1 cellular context compared by ENCODE assay signal in the genomic region with DNA sequence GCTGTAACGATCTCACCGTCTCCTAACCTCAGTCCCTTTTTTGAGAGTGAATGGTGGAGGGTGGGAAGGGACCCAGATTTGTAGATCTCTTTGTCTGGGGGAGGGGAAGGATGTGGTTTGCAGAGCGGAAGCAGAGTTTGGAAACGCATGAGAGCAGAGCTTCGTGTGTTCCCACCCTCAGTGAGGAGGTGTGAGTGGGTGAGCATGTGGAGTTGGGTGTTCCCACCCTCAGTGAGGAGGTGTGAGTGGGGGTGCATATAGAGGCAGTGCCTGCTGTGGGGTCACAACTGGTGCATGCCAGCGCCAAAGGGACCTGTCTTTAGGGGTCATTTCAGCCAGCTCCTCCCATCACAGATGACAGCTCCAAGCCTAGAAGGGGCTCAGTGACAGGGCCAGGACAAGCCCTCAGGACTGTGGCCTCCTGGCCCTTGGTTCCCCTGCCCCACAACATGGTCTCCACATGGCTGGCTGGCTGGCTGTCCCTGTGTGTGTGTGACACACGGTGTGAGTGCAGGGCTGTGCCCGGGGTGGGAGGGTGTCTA.
TF ChIP-seq lines count a peak whose summit lies in the region.

No MANE protein-coding gene starts in this region.

TF ChIP-seq in HepG2, 621 proteins besides CTCF, POLR2A, EP300 and RAD21 (continues in another document):
- TF ChIP-seq MEIS2 (CRISPR knock-in tag; IDR thresholded peaks at IDR 0.05) (no peak), XBP1 (CRISPR knock-in tag; IDR thresholded peaks at IDR 0.05) (no peak), SRY (CRISPR knock-in tag; IDR thresholded peaks at IDR 0.05) (no peak), HNRNPLL (IDR thresholded peaks at IDR 0.05; ENCODE audit: low read depth, low read length, poor library complexity, severe bottlenecking) (no peak), MEIS1 (CRISPR knock-in tag; IDR thresholded peaks at IDR 0.05; ENCODE audit: borderline replicate concordance) (no peak), MAFG (CRISPR knock-in tag; IDR thresholded peaks at IDR 0.05) (no peak), ZNF33B (CRISPR knock-in tag; IDR thresholded peaks at IDR 0.05) (no peak), DR1 (CRISPR knock-in tag; IDR thresholded peaks at IDR 0.05) (no peak), SATB2 (CRISPR knock-in tag; IDR thresholded peaks at IDR 0.05) (no peak), ZNF672 (CRISPR knock-in tag; IDR thresholded peaks at IDR 0.05) (no peak), ATF1 (CRISPR knock-in tag; IDR thresholded peaks at IDR 0.05) (no peak), ZSCAN29 (CRISPR knock-in tag; conservative IDR thresholded peaks at IDR 0.05) (no peak), NR1H2 (CRISPR knock-in tag; IDR thresholded peaks at IDR 0.05; ENCODE audit: borderline replicate concordance, low read depth) (no peak), NFE2L2 (IDR thresholded peaks at IDR 0.05; ENCODE audit: low read length) (no peak), ZSCAN31 (CRISPR knock-in tag; IDR thresholded peaks at IDR 0.05; ENCODE audit: low read depth) (no peak), NR3C1 (CRISPR knock-in tag; IDR thresholded peaks at IDR 0.05) (no peak), YY1 (IDR thresholded peaks at IDR 0.05; ENCODE audit: insufficient read depth, insufficient replicate concordance, low read depth, low read length) (no peak), HOXA5 (CRISPR knock-in tag; IDR thresholded peaks at IDR 0.05) (no peak), ZNF30 (CRISPR knock-in tag; IDR thresholded peaks at IDR 0.05) (no peak), BORCS8-MEF2B (CRISPR knock-in tag; IDR thresholded peaks at IDR 0.05) (0 out of 2 replicates have a peak, but pooled peaks have one; percentile 8), ZNF83 (CRISPR knock-in tag; IDR thresholded peaks at IDR 0.05; ENCODE audit: borderline replicate concordance) (no peak)
- TF ChIP-seq, protein P1, sequence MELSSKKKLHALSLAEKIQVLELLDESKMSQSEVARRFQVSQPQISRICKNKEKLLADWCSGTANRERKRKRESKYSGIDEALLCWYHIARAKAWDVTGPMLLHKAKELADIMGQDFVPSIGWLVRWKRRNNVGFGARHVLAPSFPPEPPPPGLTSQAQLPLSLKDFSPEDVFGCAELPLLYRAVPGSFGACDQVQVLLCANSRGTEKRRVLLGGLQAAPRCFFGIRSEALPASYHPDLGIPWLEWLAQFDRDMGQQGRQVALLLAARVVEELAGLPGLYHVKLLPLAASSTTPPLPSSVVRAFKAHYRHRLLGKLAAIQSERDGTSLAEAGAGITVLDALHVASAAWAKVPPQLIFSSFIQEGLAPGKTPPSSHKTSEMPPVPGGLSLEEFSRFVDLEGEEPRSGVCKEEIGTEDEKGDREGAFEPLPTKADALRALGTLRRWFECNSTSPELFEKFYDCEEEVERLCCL (CRISPR knock-in tag; IDR thresholded peaks at IDR 0.05; ENCODE audit: borderline replicate concordance), result no peak
- TF ChIP-seq, protein P2, sequence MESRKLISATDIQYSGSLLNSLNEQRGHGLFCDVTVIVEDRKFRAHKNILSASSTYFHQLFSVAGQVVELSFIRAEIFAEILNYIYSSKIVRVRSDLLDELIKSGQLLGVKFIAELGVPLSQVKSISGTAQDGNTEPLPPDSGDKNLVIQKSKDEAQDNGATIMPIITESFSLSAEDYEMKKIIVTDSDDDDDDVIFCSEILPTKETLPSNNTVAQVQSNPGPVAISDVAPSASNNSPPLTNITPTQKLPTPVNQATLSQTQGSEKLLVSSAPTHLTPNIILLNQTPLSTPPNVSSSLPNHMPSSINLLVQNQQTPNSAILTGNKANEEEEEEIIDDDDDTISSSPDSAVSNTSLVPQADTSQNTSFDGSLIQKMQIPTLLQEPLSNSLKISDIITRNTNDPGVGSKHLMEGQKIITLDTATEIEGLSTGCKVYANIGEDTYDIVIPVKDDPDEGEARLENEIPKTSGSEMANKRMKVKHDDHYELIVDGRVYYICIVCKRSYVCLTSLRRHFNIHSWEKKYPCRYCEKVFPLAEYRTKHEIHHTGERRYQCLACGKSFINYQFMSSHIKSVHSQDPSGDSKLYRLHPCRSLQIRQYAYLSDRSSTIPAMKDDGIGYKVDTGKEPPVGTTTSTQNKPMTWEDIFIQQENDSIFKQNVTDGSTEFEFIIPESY (CRISPR knock-in tag; IDR thresholded peaks at IDR 0.05), result 0 out of 2 replicates have a peak, but pooled peaks have one; percentile 1
- TF ChIP-seq, protein P3, sequence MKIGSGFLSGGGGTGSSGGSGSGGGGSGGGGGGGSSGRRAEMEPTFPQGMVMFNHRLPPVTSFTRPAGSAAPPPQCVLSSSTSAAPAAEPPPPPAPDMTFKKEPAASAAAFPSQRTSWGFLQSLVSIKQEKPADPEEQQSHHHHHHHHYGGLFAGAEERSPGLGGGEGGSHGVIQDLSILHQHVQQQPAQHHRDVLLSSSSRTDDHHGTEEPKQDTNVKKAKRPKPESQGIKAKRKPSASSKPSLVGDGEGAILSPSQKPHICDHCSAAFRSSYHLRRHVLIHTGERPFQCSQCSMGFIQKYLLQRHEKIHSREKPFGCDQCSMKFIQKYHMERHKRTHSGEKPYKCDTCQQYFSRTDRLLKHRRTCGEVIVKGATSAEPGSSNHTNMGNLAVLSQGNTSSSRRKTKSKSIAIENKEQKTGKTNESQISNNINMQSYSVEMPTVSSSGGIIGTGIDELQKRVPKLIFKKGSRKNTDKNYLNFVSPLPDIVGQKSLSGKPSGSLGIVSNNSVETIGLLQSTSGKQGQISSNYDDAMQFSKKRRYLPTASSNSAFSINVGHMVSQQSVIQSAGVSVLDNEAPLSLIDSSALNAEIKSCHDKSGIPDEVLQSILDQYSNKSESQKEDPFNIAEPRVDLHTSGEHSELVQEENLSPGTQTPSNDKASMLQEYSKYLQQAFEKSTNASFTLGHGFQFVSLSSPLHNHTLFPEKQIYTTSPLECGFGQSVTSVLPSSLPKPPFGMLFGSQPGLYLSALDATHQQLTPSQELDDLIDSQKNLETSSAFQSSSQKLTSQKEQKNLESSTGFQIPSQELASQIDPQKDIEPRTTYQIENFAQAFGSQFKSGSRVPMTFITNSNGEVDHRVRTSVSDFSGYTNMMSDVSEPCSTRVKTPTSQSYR (CRISPR knock-in tag; IDR thresholded peaks at IDR 0.05; ENCODE audit: borderline replicate concordance), result no peak
- TF ChIP-seq, protein P4, sequence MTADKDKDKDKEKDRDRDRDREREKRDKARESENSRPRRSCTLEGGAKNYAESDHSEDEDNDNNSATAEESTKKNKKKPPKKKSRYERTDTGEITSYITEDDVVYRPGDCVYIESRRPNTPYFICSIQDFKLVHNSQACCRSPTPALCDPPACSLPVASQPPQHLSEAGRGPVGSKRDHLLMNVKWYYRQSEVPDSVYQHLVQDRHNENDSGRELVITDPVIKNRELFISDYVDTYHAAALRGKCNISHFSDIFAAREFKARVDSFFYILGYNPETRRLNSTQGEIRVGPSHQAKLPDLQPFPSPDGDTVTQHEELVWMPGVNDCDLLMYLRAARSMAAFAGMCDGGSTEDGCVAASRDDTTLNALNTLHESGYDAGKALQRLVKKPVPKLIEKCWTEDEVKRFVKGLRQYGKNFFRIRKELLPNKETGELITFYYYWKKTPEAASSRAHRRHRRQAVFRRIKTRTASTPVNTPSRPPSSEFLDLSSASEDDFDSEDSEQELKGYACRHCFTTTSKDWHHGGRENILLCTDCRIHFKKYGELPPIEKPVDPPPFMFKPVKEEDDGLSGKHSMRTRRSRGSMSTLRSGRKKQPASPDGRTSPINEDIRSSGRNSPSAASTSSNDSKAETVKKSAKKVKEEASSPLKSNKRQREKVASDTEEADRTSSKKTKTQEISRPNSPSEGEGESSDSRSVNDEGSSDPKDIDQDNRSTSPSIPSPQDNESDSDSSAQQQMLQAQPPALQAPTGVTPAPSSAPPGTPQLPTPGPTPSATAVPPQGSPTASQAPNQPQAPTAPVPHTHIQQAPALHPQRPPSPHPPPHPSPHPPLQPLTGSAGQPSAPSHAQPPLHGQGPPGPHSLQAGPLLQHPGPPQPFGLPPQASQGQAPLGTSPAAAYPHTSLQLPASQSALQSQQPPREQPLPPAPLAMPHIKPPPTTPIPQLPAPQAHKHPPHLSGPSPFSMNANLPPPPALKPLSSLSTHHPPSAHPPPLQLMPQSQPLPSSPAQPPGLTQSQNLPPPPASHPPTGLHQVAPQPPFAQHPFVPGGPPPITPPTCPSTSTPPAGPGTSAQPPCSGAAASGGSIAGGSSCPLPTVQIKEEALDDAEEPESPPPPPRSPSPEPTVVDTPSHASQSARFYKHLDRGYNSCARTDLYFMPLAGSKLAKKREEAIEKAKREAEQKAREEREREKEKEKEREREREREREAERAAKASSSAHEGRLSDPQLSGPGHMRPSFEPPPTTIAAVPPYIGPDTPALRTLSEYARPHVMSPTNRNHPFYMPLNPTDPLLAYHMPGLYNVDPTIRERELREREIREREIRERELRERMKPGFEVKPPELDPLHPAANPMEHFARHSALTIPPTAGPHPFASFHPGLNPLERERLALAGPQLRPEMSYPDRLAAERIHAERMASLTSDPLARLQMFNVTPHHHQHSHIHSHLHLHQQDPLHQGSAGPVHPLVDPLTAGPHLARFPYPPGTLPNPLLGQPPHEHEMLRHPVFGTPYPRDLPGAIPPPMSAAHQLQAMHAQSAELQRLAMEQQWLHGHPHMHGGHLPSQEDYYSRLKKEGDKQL (CRISPR knock-in tag; IDR thresholded peaks at IDR 0.05; ENCODE audit: low read depth), result no peak
- TF ChIP-seq, protein P5, sequence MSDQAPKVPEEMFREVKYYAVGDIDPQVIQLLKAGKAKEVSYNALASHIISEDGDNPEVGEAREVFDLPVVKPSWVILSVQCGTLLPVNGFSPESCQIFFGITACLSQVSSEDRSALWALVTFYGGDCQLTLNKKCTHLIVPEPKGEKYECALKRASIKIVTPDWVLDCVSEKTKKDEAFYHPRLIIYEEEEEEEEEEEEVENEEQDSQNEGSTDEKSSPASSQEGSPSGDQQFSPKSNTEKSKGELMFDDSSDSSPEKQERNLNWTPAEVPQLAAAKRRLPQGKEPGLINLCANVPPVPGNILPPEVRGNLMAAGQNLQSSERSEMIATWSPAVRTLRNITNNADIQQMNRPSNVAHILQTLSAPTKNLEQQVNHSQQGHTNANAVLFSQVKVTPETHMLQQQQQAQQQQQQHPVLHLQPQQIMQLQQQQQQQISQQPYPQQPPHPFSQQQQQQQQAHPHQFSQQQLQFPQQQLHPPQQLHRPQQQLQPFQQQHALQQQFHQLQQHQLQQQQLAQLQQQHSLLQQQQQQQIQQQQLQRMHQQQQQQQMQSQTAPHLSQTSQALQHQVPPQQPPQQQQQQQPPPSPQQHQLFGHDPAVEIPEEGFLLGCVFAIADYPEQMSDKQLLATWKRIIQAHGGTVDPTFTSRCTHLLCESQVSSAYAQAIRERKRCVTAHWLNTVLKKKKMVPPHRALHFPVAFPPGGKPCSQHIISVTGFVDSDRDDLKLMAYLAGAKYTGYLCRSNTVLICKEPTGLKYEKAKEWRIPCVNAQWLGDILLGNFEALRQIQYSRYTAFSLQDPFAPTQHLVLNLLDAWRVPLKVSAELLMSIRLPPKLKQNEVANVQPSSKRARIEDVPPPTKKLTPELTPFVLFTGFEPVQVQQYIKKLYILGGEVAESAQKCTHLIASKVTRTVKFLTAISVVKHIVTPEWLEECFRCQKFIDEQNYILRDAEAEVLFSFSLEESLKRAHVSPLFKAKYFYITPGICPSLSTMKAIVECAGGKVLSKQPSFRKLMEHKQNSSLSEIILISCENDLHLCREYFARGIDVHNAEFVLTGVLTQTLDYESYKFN (CRISPR knock-in tag; conservative IDR thresholded peaks at IDR 0.05), result no peak
- TF ChIP-seq, protein P6, sequence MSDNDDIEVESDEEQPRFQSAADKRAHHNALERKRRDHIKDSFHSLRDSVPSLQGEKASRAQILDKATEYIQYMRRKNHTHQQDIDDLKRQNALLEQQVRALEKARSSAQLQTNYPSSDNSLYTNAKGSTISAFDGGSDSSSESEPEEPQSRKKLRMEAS (IDR thresholded peaks at IDR 0.05), result peak; percentile 55; the same call in 1 of the 2 replicates
- TF ChIP-seq, protein P7, sequence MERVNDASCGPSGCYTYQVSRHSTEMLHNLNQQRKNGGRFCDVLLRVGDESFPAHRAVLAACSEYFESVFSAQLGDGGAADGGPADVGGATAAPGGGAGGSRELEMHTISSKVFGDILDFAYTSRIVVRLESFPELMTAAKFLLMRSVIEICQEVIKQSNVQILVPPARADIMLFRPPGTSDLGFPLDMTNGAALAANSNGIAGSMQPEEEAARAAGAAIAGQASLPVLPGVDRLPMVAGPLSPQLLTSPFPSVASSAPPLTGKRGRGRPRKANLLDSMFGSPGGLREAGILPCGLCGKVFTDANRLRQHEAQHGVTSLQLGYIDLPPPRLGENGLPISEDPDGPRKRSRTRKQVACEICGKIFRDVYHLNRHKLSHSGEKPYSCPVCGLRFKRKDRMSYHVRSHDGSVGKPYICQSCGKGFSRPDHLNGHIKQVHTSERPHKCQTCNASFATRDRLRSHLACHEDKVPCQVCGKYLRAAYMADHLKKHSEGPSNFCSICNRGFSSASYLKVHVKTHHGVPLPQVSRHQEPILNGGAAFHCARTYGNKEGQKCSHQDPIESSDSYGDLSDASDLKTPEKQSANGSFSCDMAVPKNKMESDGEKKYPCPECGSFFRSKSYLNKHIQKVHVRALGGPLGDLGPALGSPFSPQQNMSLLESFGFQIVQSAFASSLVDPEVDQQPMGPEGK (CRISPR knock-in tag; IDR thresholded peaks at IDR 0.05), result no peak
- TF ChIP-seq, protein P8, sequence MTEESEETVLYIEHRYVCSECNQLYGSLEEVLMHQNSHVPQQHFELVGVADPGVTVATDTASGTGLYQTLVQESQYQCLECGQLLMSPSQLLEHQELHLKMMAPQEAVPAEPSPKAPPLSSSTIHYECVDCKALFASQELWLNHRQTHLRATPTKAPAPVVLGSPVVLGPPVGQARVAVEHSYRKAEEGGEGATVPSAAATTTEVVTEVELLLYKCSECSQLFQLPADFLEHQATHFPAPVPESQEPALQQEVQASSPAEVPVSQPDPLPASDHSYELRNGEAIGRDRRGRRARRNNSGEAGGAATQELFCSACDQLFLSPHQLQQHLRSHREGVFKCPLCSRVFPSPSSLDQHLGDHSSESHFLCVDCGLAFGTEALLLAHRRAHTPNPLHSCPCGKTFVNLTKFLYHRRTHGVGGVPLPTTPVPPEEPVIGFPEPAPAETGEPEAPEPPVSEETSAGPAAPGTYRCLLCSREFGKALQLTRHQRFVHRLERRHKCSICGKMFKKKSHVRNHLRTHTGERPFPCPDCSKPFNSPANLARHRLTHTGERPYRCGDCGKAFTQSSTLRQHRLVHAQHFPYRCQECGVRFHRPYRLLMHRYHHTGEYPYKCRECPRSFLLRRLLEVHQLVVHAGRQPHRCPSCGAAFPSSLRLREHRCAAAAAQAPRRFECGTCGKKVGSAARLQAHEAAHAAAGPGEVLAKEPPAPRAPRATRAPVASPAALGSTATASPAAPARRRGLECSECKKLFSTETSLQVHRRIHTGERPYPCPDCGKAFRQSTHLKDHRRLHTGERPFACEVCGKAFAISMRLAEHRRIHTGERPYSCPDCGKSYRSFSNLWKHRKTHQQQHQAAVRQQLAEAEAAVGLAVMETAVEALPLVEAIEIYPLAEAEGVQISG (CRISPR knock-in tag; IDR thresholded peaks at IDR 0.05), result no peak
- TF ChIP-seq, protein P9, sequence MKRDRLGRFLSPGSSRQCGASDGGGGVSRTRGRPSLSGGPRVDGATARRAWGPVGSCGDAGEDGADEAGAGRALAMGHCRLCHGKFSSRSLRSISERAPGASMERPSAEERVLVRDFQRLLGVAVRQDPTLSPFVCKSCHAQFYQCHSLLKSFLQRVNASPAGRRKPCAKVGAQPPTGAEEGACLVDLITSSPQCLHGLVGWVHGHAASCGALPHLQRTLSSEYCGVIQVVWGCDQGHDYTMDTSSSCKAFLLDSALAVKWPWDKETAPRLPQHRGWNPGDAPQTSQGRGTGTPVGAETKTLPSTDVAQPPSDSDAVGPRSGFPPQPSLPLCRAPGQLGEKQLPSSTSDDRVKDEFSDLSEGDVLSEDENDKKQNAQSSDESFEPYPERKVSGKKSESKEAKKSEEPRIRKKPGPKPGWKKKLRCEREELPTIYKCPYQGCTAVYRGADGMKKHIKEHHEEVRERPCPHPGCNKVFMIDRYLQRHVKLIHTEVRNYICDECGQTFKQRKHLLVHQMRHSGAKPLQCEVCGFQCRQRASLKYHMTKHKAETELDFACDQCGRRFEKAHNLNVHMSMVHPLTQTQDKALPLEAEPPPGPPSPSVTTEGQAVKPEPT (CRISPR knock-in tag; IDR thresholded peaks at IDR 0.05; ENCODE audit: low read depth), result no peak
